9 cellular contexts compared by ENCODE assay signal in genomic region chr18:28189400-28190239, GRCh38. TPM values are rescaled to one million over a fixed set of nuclear protein-coding genes. Genes with fewer than 3 reads are reported as not detected.
DNase-seq lines count a peak whose midpoint lies in the region; ATAC-seq, FAIRE-seq and TF ChIP-seq lines count a peak whose summit lies in the region.
"Had no signal": no experiment of that assay in that cellular context is flagged by ENCODE, and none has a peak within 500 bp of the region (broad histone marks: within the 10 kb centered on the region; RNA-seq: fewer than 3 reads in every experiment).

No MANE protein-coding gene starts in this region.

- no peak overlapping the region for H3K27ac ChIP-seq in smooth muscle cell (ENCODE audit: low read depth)

- intact Hi-C loops in lower leg skin (cut with DNase I; ENCODE audit: low total_unique reads): no loop called here

- H3K4me3 ChIP-seq in fibroblast of pulmonary artery (replicated peaks; ENCODE audit: low read depth, low read length): no peak overlapping the region
- no peak overlapping the region for H3K4me3 ChIP-seq in smooth muscle cell
- H3K4me3 ChIP-seq in lower leg skin (ENCODE audit: low read depth, poor library complexity, severe bottlenecking): no peak overlapping the region

- H3K4me1 ChIP-seq in smooth muscle cell (ENCODE audit: low read depth): no peaks in the 10 kb centered on the region

- TF ChIP-seq POLR2A in lower leg skin (IDR thresholded peaks at IDR 0.05): no peak

- TF ChIP-seq CTCF in fibroblast of pulmonary artery (IDR thresholded peaks at IDR 0.05; ENCODE audit: low read length, missing control alignments): peak; percentile 77
- TF ChIP-seq CTCF in smooth muscle cell (IDR thresholded peaks at IDR 0.05; ENCODE audit: borderline replicate concordance, insufficient read depth, poor library complexity, severe bottlenecking): peak; percentile 49
- no peak for TF ChIP-seq CTCF in lower leg skin (IDR thresholded peaks at IDR 0.05)

- peak; percentile 27 for DNase-seq in activated naive CD8-positive, alpha-beta T cell treated with anti-CD3 and anti-CD28 coated beads, Interleukin-2, amount 50 U/mL, for 24 hours
- no peak for DNase-seq in activated naive CD8-positive, alpha-beta T cell treated with anti-CD3 and anti-CD28 coated beads for 36 hours
- DNase-seq in RCC 7860 (ENCODE audit: low spot score) (peak; percentile 30), fibroblast of pulmonary artery (ENCODE audit: low read depth) (peak; percentile 87), smooth muscle cell (lab: John Stamatoyannopoulos, UW; ENCODE audit: unreplicated experiment) (no peak), lower leg skin (ENCODE audit: low spot score in 2 of 2) (no peak)

- H3K9ac ChIP-seq in smooth muscle cell (ENCODE audit: low read depth): no peak overlapping the region

- no peaks in the 10 kb centered on the region for H3K4me1 Mint-ChIP-seq in activated naive CD8-positive, alpha-beta T cell treated with anti-CD3 and anti-CD28 coated beads, Interleukin-2, amount 50 U/mL, for 24 hours
- no peaks in the 10 kb centered on the region for H3K4me1 Mint-ChIP-seq in activated naive CD8-positive, alpha-beta T cell treated with anti-CD3 and anti-CD28 coated beads for 36 hours
- H3K4me1 Mint-ChIP-seq: central memory CD8-positive, alpha-beta T cell had no signal

- H3K27me3 Mint-ChIP-seq in activated naive CD8-positive, alpha-beta T cell treated with anti-CD3 and anti-CD28 coated beads, Interleukin-2, amount 50 U/mL, for 24 hours: no peaks in the 10 kb centered on the region
- H3K27me3 Mint-ChIP-seq in activated naive CD8-positive, alpha-beta T cell treated with anti-CD3 and anti-CD28 coated beads for 36 hours: no peaks in the 10 kb centered on the region
- H3K27me3 Mint-ChIP-seq: central memory CD8-positive, alpha-beta T cell had no signal

- 74% methylated on average over 5 of the region's 5 CpGs for WGBS in smooth muscle cell (ENCODE audit: low lambda C conversion rate)
- WGBS in lower leg skin, 2 donors: 66 to 71% methylated on average over 5 of the region's 5 CpGs

- H3K9me3 Mint-ChIP-seq in activated naive CD8-positive, alpha-beta T cell treated with anti-CD3 and anti-CD28 coated beads, Interleukin-2, amount 50 U/mL, for 24 hours: no peaks in the 10 kb centered on the region
- peaks cover 2% of the 10 kb centered on the region for H3K9me3 Mint-ChIP-seq in activated naive CD8-positive, alpha-beta T cell treated with anti-CD3 and anti-CD28 coated beads for 36 hours

- H3K4me2 ChIP-seq in smooth muscle cell: no peak overlapping the region

- no peaks in the 10 kb centered on the region for H3K9me3 ChIP-seq in smooth muscle cell (replicated peaks; ENCODE audit: low read depth)

- H3K36me3 ChIP-seq in smooth muscle cell (ENCODE audit: low read depth): no peaks in the 10 kb centered on the region

- no peak for ATAC-seq in activated naive CD8-positive, alpha-beta T cell treated with anti-CD3 and anti-CD28 coated beads, Interleukin-2, amount 50 U/mL, for 24 hours
- peak; percentile 90 for ATAC-seq in HG02642 (IDR thresholded peaks at IDR 0.05; ENCODE audit: poor library complexity, unreplicated experiment)
- no peak for ATAC-seq in HG03025 (IDR thresholded peaks at IDR 0.05; ENCODE audit: low FRiP score, unreplicated experiment)

- no peaks in the 10 kb centered on the region for H4K20me1 ChIP-seq in smooth muscle cell (ENCODE audit: low read depth)

- H2AFZ ChIP-seq in smooth muscle cell (ENCODE audit: low read depth): no peak overlapping the region

- no peaks in the 10 kb centered on the region for H3F3A ChIP-seq in smooth muscle cell (ENCODE audit: low read depth)

- no peaks in the 10 kb centered on the region for H3K79me2 ChIP-seq in smooth muscle cell (ENCODE audit: low read depth)

- H3K36me3 Mint-ChIP-seq in activated naive CD8-positive, alpha-beta T cell treated with anti-CD3 and anti-CD28 coated beads, Interleukin-2, amount 50 U/mL, for 24 hours (ENCODE audit: low read depth): no peaks in the 10 kb centered on the region
- no peaks in the 10 kb centered on the region for H3K36me3 Mint-ChIP-seq in activated naive CD8-positive, alpha-beta T cell treated with anti-CD3 and anti-CD28 coated beads for 36 hours

- H3K4me3 Mint-ChIP-seq in activated naive CD8-positive, alpha-beta T cell treated with anti-CD3 and anti-CD28 coated beads, Interleukin-2, amount 50 U/mL, for 24 hours: no peak overlapping the region
- H3K4me3 Mint-ChIP-seq in activated naive CD8-positive, alpha-beta T cell treated with anti-CD3 and anti-CD28 coated beads for 36 hours: no peak overlapping the region
- H3K4me3 Mint-ChIP-seq: central memory CD8-positive, alpha-beta T cell had no signal

- H3K27me3 ChIP-seq in smooth muscle cell (ENCODE audit: low read depth): no peaks in the 10 kb centered on the region

- peak; percentile 35 for FAIRE-seq in RCC 7860 (lab: Jason Lieb, UNC)

- H3K27ac Mint-ChIP-seq in activated naive CD8-positive, alpha-beta T cell treated with anti-CD3 and anti-CD28 coated beads, Interleukin-2, amount 50 U/mL, for 24 hours: no peak overlapping the region
- H3K27ac Mint-ChIP-seq in activated naive CD8-positive, alpha-beta T cell treated with anti-CD3 and anti-CD28 coated beads for 36 hours: no peak overlapping the region

RNA-seq across cellular contexts. Expression of gene CDH2, which starts 12.7 kb away (rescaled TPM):
- under 1 TPM; 0.10 to 0.37 TPM for total RNA-seq in activated naive CD8-positive, alpha-beta T cell treated with anti-CD3 and anti-CD28 coated beads for 36 hours
- 239 and 251 TPM in 2 replicates for total RNA-seq in smooth muscle cell
- 132 and 169 TPM in 2 replicates for polyA plus RNA-seq in smooth muscle cell
- total RNA-seq in lower leg skin: under 1 TPM; 0.13 to 0.95 (median 0.64) TPM

Comparison
In these comparisons a context has a peak if more than half of its experiments do, and no peak if none do; other contexts are left out.
1. DNase-seq: peak in activated naive CD8-positive, alpha-beta T cell treated with anti-CD3 and anti-CD28 coated beads, Interleukin-2, amount 50 U/mL, for 24 hours (single experiment), RCC 7860 (single experiment) and fibroblast of pulmonary artery (single experiment); none in activated naive CD8-positive, alpha-beta T cell treated with anti-CD3 and anti-CD28 coated beads for 36 hours (single experiment), smooth muscle cell (single experiment) and lower leg skin (0 of 2).
2. CTCF ChIP-seq: peak in fibroblast of pulmonary artery (single experiment) and smooth muscle cell (single experiment); none in lower leg skin (0 of 3).
3. RNA of gene CDH2, which starts 12.7 kb away (total RNA-seq): 239 to 251 TPM in smooth muscle cell; 0.13 to 0.95 TPM in lower leg skin and 0.10 to 0.37 TPM in activated naive CD8-positive, alpha-beta T cell treated with anti-CD3 and anti-CD28 coated beads for 36 hours; every median in the first group is over 100 times any median in the second.